Comparison of ENCODE assay signal across 22 cellular contexts in the genomic region with DNA sequence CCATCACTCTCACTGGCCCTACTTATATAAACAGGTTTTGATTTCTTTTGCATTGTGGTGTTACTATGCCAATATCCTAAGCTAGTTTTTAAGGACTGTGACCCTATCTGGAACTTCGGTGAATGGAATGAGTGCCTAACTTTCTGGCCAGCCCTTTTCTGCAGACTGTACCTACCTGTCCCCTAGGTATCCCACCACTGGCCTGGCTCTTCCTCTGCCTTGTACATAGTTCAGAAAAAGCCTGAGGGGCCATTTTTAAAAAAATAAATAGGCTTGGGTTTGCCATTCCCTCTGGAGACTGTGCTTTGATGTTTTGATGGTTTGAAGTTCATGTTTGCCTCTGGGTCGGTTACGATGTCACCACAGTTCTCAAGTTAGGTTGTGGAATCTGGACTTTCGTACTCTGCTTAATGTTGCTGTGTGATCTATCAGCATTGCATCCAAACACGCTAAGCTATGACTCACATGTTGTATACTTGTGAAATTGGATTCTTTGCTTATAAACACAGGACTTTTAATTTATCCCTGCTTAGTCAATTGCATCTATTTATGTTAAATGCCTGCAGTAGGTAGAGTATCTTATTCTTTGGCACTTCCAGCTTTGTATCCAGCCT.
DNase-seq lines count a peak whose midpoint lies in the region; ATAC-seq and TF ChIP-seq lines count a peak whose summit lies in the region.
"Had no signal": no experiment of that assay in that cellular context is flagged by ENCODE, and none has a peak within 500 bp of the region (broad histone marks: within the 10 kb centered on the region; RNA-seq: fewer than 3 reads in every experiment).

No MANE protein-coding gene starts in this region.

- in situ Hi-C loops in brain microvascular endothelial cell (cut with HindIII; ENCODE audit: low pct_ligation_motif_present, low sequenced_read_pairs), result no loop called here

- H3K27ac ChIP-seq in brain microvascular endothelial cell, result no peak overlapping the region
- H3K27ac ChIP-seq: BLaER1, cardiac muscle cell, HL-60, skin epidermis had no signal

- no peak for TF ChIP-seq CTCF in brain microvascular endothelial cell (IDR thresholded peaks at IDR 0.05; ENCODE audit: low read depth, low read length, missing control alignments)

- no peaks in the 10 kb centered on the region for H3K27me3 ChIP-seq in brain microvascular endothelial cell (replicated peaks)
- H3K27me3 ChIP-seq: BLaER1, cardiac muscle cell had no signal

- DNase-seq in GM04504 (ENCODE audit: low read depth) (peak; percentile 35), RPMI7951 (ENCODE audit: low read depth) (peak; percentile 0), fibroblast of peridontal ligament (ENCODE audit: extremely low read depth) (peak; percentile 78), skeletal muscle cell (ENCODE audit: low read depth) (peak; percentile 52), foreskin melanocyte (no peak), brain microvascular endothelial cell (no peak)
- DNase-seq: activated CD4-positive, alpha-beta T cell treated with anti-CD3 and anti-CD28 coated beads, Interleukin-2, amount 10 ng/mL, durations not matched to agents 24 days and 14 days; activated effector memory CD4-positive, alpha-beta T cell treated with Interleukin-2 at 50 U/mL for 16 hours; activated naive CD8-positive, alpha-beta T cell treated with anti-CD3 and anti-CD28 coated beads, Interleukin-2, amount 50 U/mL, for 24 hours; GOT3; KG1; mesendoderm; NCI-H1092 treated with DMSO at 0.1 percent for 48 hours; NCI-H524 treated with DMSO at 0.1 percent for 48 hours; Right ventricle myocardium superior; stimulated activated CD4-positive, alpha-beta T cell treated with anti-CD3 and anti-CD28 coated beads, Interleukin-4, amount 100 ng/mL, for 1 hour had no signal

- H3K36me3 ChIP-seq in brain microvascular endothelial cell (replicated peaks), result no peaks in the 10 kb centered on the region
- H3K36me3 ChIP-seq: BLaER1, cardiac muscle cell had no signal

- ATAC-seq in esophagus mucosa (no peak), HG02970 (IDR thresholded peaks at IDR 0.05; ENCODE audit: low FRiP score, unreplicated experiment) (no peak)
- ATAC-seq: activated naive CD8-positive, alpha-beta T cell treated with anti-CD3 and anti-CD28 coated beads, Interleukin-2, amount 50 U/mL, for 24 hours had no signal

- no peak overlapping the region for H3K4me3 ChIP-seq in skeletal muscle cell (ENCODE audit: low read depth, low read length)
- no peak overlapping the region for H3K4me3 ChIP-seq in brain microvascular endothelial cell (ENCODE audit: low read depth, low read length)
- H3K4me3 ChIP-seq: BLaER1, cardiac muscle cell, skin epidermis had no signal

Comparison
In these comparisons a context has a peak if more than half of its experiments do, and no peak if none do; other contexts are left out.
1. DNase-seq: peak in GM04504 (single experiment), RPMI7951 (single experiment), fibroblast of peridontal ligament (single experiment) and skeletal muscle cell (single experiment); none in foreskin melanocyte (single experiment) and brain microvascular endothelial cell (single experiment).